Comparison of ENCODE assay signal across 33 cellular contexts in the genomic region with DNA sequence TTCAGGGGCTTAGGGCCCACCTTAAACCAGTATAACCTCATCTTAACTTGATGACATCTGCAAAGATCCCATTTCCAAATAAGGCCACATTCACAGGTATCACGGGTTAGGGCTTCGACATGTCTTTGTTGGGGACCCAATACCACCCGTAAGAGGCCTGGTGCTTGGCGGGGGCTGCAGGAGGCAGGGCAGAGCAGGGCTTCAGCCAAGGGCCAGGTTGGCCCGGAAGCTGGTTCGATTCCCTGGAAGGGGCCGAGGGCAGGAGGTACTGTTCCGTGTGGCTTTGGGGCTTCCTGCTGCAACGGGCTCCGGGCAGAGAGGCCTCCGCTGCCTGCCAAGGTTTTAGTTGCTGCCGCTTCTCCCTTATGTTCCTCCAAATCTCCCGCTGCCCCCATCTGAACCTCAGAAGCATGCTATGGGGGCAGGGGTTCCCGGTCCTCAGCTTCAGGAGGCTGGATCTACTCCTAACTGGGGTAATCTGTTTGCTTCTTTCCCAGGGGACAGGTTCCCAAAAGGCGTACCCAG.
"Had no signal": no experiment of that assay in that cellular context is flagged by ENCODE, and none has a peak within 500 bp of the region (broad histone marks: within the 10 kb centered on the region; RNA-seq: fewer than 3 reads in every experiment).

No MANE protein-coding gene starts in this region.

- H3K27ac Mint-ChIP-seq: activated CD4-positive, alpha-beta memory T cell treated with anti-CD3 and anti-CD28 coated beads, Interleukin-2, amount 10 ng/mL, durations not matched to agents 7 days and 5 days; activated CD4-positive, alpha-beta T cell treated with anti-CD3 and anti-CD28 coated beads, Interleukin-2, amount 10 ng/mL, durations not matched to agents 7 days and 5 days; activated naive CD8-positive, alpha-beta T cell; activated T-helper 17 cell treated with anti-CD3 and anti-CD28 coated beads, Interleukin-2, amount 50 U/mL, for 72 hours; T-helper 17 cell; T-helper 2 cell treated with Interferon-gamma antibody and Interleukin-4, amounts not matched to agents 5 μg/mL and 100 μg/mL, for 36 hours; WTC11 had no signal

- H3K27me3 Mint-ChIP-seq: activated CD4-positive, alpha-beta memory T cell treated with anti-CD3 and anti-CD28 coated beads, Interleukin-2, amount 10 ng/mL, durations not matched to agents 7 days and 5 days; activated CD4-positive, alpha-beta T cell treated with anti-CD3 and anti-CD28 coated beads, Interleukin-2, amount 10 ng/mL, durations not matched to agents 7 days and 5 days; activated naive CD8-positive, alpha-beta T cell; activated T-helper 17 cell treated with anti-CD3 and anti-CD28 coated beads, Interleukin-2, amount 50 U/mL, for 72 hours; T-helper 17 cell had no signal

- FAIRE-seq: astrocyte, bronchial epithelial cell, endometrium, endothelial cell of umbilical vein had no signal

- H3K4me3 Mint-ChIP-seq: activated CD4-positive, alpha-beta memory T cell treated with anti-CD3 and anti-CD28 coated beads, Interleukin-2, amount 10 ng/mL, durations not matched to agents 7 days and 5 days; activated CD4-positive, alpha-beta T cell treated with anti-CD3 and anti-CD28 coated beads, Interleukin-2, amount 10 ng/mL, durations not matched to agents 7 days and 5 days; activated naive CD8-positive, alpha-beta T cell; activated T-cell treated with anti-CD3 and anti-CD28 coated beads, Interleukin-2, amount 50 U/mL, for 4 hours; activated T-helper 17 cell treated with anti-CD3 and anti-CD28 coated beads, Interleukin-2, amount 50 U/mL, for 72 hours; central memory CD8-positive, alpha-beta T cell; T-helper 17 cell; T-helper 2 cell treated with Interferon-gamma antibody and Interleukin-4, amounts not matched to agents 5 μg/mL and 100 μg/mL, for 36 hours; WTC11 had no signal

- ATAC-seq: activated T-cell treated with anti-CD3 and anti-CD28 coated beads, Interleukin-2, amount 50 U/mL, for 4 hours; activated T-helper 17 cell treated with anti-CD3 and anti-CD28 coated beads, Interleukin-2, amount 50 U/mL, for 72 hours; gastroesophageal sphincter; T-helper 17 cell; WTC11 had no signal

- H3K4me1 Mint-ChIP-seq: activated CD4-positive, alpha-beta memory T cell treated with anti-CD3 and anti-CD28 coated beads, Interleukin-2, amount 10 ng/mL, durations not matched to agents 7 days and 5 days; activated T-helper 17 cell treated with anti-CD3 and anti-CD28 coated beads, Interleukin-2, amount 50 U/mL, for 72 hours; central memory CD8-positive, alpha-beta T cell; WTC11 had no signal

- DNase-seq: activated CD4-positive, alpha-beta memory T cell treated with anti-CD3 and anti-CD28 coated beads, Interleukin-2, amount 10 ng/mL, durations not matched to agents 7 days and 5 days; activated CD4-positive, alpha-beta T cell treated with anti-CD3 and anti-CD28 coated beads for 1 hour; activated CD4-positive, alpha-beta T cell treated with anti-CD3 and anti-CD28 coated beads for 4 hours; activated CD4-positive, alpha-beta T cell treated with anti-CD3 and anti-CD28 coated beads, Interleukin-2, amount 10 ng/mL, durations not matched to agents 7 days and 5 days; activated CD4-positive, alpha-beta T cell treated with anti-CD3 and anti-CD28 coated beads, Interleukin-2, amount 50 U/mL, for 4 hours; activated CD8-positive, alpha-beta memory T cell treated with anti-CD3 and anti-CD28 coated beads, Interleukin-2, amount 50 U/mL, for 48 hours; activated effector memory CD4-positive, alpha-beta T cell treated with Interleukin-2 at 50 U/mL for 16 hours; activated gamma-delta T cell treated with Interleukin-2 at 50 U/mL for 16 hours; activated naive CD4-positive, alpha-beta T cell treated with anti-CD3 and anti-CD28 coated beads, Interleukin-2, amount 50 U/mL, for 16 hours; activated naive CD4-positive, alpha-beta T cell treated with Interleukin-2 at 50 U/mL for 16 hours; activated T-cell treated with anti-CD3 and anti-CD28 coated beads for 4 hours; activated T-cell treated with anti-CD3 and anti-CD28 coated beads, Interleukin-2, amount 50 U/mL, for 4 hours; amniotic stem cell; anterior cingulate cortex; brain microvascular endothelial cell; colonic mucosa; effector CD8-positive, alpha-beta T cell; esophagus squamous epithelium; foreskin melanocyte; head of caudate nucleus; T-helper 1 cell; T-helper 17 cell; T1000 had no signal

- H3K36me3 Mint-ChIP-seq: WTC11 had no signal

- H3K9me3 Mint-ChIP-seq: activated CD4-positive, alpha-beta memory T cell treated with anti-CD3 and anti-CD28 coated beads, Interleukin-2, amount 10 ng/mL, durations not matched to agents 7 days and 5 days; activated CD4-positive, alpha-beta T cell treated with anti-CD3 and anti-CD28 coated beads, Interleukin-2, amount 10 ng/mL, durations not matched to agents 7 days and 5 days; activated T-cell treated with anti-CD3 and anti-CD28 coated beads, Interleukin-2, amount 50 U/mL, for 4 hours; activated T-helper 17 cell treated with anti-CD3 and anti-CD28 coated beads, Interleukin-2, amount 50 U/mL, for 72 hours; central memory CD8-positive, alpha-beta T cell; T-helper 2 cell treated with Interferon-gamma antibody and Interleukin-4, amounts not matched to agents 5 μg/mL and 100 μg/mL, for 36 hours had no signal
